ENCODE assay signal across 8 cellular contexts in genomic region chr3:50617096-50617791, GRCh38. TPM values are rescaled to one million over a fixed set of nuclear protein-coding genes. Genes with fewer than 3 reads are reported as not detected.
DNase-seq lines count a peak whose midpoint lies in the region; ATAC-seq, FAIRE-seq and TF ChIP-seq lines count a peak whose summit lies in the region.

Gene MAPKAPK3 (plus strand): TSS chr3:50617151. CDS start chr3:50617566, 415 bp downstream.

- no peaks in the 10 kb centered on the region for H3K27me3 Mint-ChIP-seq in central memory CD8-positive, alpha-beta T cell

- TF ChIP-seq EP300 in A549 (IDR thresholded peaks at IDR 0.05): no peak

- H3K36me3 ChIP-seq in testis (ENCODE audit: low read depth, missing control alignments): no peaks in the 10 kb centered on the region

- intact Hi-C loops in lower leg skin (cut with DNase I; ENCODE audit: low total_unique reads): loop anchor here (5.0 kb wide), 1 partner anchor 770 kb away; the partner anchor contains the start of gene MANF
- intact Hi-C loops in testis (cut with DNase I; ENCODE audit: low total_unique reads): loop anchor here (5.0 kb wide), 1 partner anchor 770 kb away; the partner anchor contains the start of gene MANF

- ATAC-seq in A549: peak; percentile 5 to 41; a peak in 3 of 6 replicates
- peak; percentile 25 for ATAC-seq in GM18502 (IDR thresholded peaks at IDR 0.05; ENCODE audit: poor library complexity, unreplicated experiment)
- ATAC-seq in HG03045 (IDR thresholded peaks at IDR 0.05; ENCODE audit: unreplicated experiment): peak; percentile 16
- peak; percentile 6 for ATAC-seq in central memory CD8-positive, alpha-beta T cell (replicated peaks; ENCODE audit: extremely low read depth, poor library complexity, severe bottlenecking)

- CTCF ChIA-PET in A549 (lab: Yijun Ruan, JAX): interaction anchor here (0.6 to 18.5 kb wide), 20 partner anchors 9 to 1022 kb away, joined by 3 to 375 read pairs (median 7); partner anchors contain the start of genes C3orf18, DOCK3, HEMK1 and MANF

- H3K4me3 Mint-ChIP-seq in central memory CD8-positive, alpha-beta T cell: peak within 1 kb of the TSS; percentile 92

- H3K9me3 ChIP-seq in A549 (no peaks in the 10 kb centered on the region), testis (no peaks in the 10 kb centered on the region)

- H3K4me1 ChIP-seq in A549: peaks cover 6% of the 10 kb centered on the region; the same call in 1 of the 3 replicates
- H3K4me1 ChIP-seq in testis: peaks cover 32% of the 10 kb centered on the region

- H3K27me3 ChIP-seq in testis: no peaks in the 10 kb centered on the region

- POLR2A ChIA-PET in A549 (lab: Yijun Ruan, JAX): interaction anchor here (0.6 to 2.3 kb wide), 4 partner anchors 16 to 882 kb away, joined by 3 to 12 read pairs (median 4); partner anchors contain the start of gene HEMK1

- WGBS in A549 (ENCODE audit: missing lambda C conversion rate): no CpG with 5 or more reads among the region's 58 CpGs
- WGBS in lower leg skin, 2 donors: 1% methylated on average over 23 to 33 of the region's 58 CpGs
- WGBS in testis, 2 donors: 1% methylated on average over 51 of the region's 58 CpGs; no CpG with 5 or more reads in 1 of the 2 donors

- FAIRE-seq in A549 (lab: Jason Lieb, UNC): no peak

- H3K27ac Mint-ChIP-seq in central memory CD8-positive, alpha-beta T cell (ENCODE audit: low read depth): peak within 1 kb of the TSS; percentile 86

- H3K36me3 Mint-ChIP-seq in central memory CD8-positive, alpha-beta T cell (ENCODE audit: insufficient read depth): peaks cover 17% of the 10 kb centered on the region

- TF ChIP-seq RAD21 in A549 (conservative IDR thresholded peaks at IDR 0.05 in 1 of 2, IDR thresholded peaks at IDR 0.05 in 1 of 2): no peak

- peaks cover 63% of the 10 kb centered on the region for H3K4me1 Mint-ChIP-seq in central memory CD8-positive, alpha-beta T cell

- H3K4me2 ChIP-seq in A549: peak within 1 kb of the TSS; percentile 86

- no peaks in the 10 kb centered on the region for H3K9me3 Mint-ChIP-seq in central memory CD8-positive, alpha-beta T cell

- TF ChIP-seq CTCF in A549 (IDR thresholded peaks at IDR 0.05) (no peak), lower leg skin (IDR thresholded peaks at IDR 0.05) (no peak), testis (IDR thresholded peaks at IDR 0.05) (no peak)

- no peak for TF ChIP-seq POLR2A in A549 (IDR thresholded peaks at IDR 0.05; ENCODE audit: low read length)
- no peak for TF ChIP-seq POLR2A in lower leg skin (IDR thresholded peaks at IDR 0.05)
- no peak for TF ChIP-seq POLR2A in testis (IDR thresholded peaks at IDR 0.05)

- H3K4me3 ChIP-seq in A549: peak within 1 kb of the TSS; percentile 90
- H3K4me3 ChIP-seq in lower leg skin (ENCODE audit: low read depth, poor library complexity, severe bottlenecking): peak within 1 kb of the TSS; percentile 67
- peak within 1 kb of the TSS; percentile 78 to 80 for H3K4me3 ChIP-seq in testis

- H3K27ac ChIP-seq in A549 (peak within 1 kb of the TSS; percentile 91 to 95), testis (peak within 1 kb of the TSS; percentile 40 to 76)

- DNase-seq in A549 (ENCODE audit: low read depth in 1 of 2, low spot score in 1 of 2) (no peak), RPMI7951 (ENCODE audit: low read depth) (no peak), lower leg skin (ENCODE audit: low spot score in 2 of 2) (peak in 1 of 2 donors; percentile 92), testis (peak; percentile 27), NCI-H1436 treated with DMSO at 0.1 percent for 48 hours (lab: John Stamatoyannopoulos, UW) (no peak)
- DNase-seq in central memory CD8-positive, alpha-beta T cell (ENCODE audit: low spot score in 2 of 2): peak in 1 of 2 donors; percentile 28

TF ChIP-seq in A549, 52 proteins besides CTCF, POLR2A, EP300 and RAD21 (continues in another document):
- TF ChIP-seq FOSL2 (IDR thresholded peaks at IDR 0.05) (no peak), FOSL2 (CRISPR knock-in tag; IDR thresholded peaks at IDR 0.05) (no peak), FOXS1 (CRISPR knock-in tag; IDR thresholded peaks at IDR 0.05) (no peak), ZFP36 (IDR thresholded peaks at IDR 0.05; ENCODE audit: borderline replicate concordance, partially characterized antibody) (no peak), EHMT2 (IDR thresholded peaks at IDR 0.05; ENCODE audit: low read depth) (no peak), GATA3 (IDR thresholded peaks at IDR 0.05; ENCODE audit: borderline replicate concordance) (no peak), ELK1 (IDR thresholded peaks at IDR 0.05; ENCODE audit: low read depth, low read length) (no peak), PHF8 (IDR thresholded peaks at IDR 0.05; ENCODE audit: borderline replicate concordance, low read depth) (peak; percentile 43; the same call in 1 of the 2 replicates), HDAC2 (IDR thresholded peaks at IDR 0.05) (no peak), TP53 (CRISPR knock-in tag; IDR thresholded peaks at IDR 0.05) (no peak), CHD2 (IDR thresholded peaks at IDR 0.05; ENCODE audit: low read length, partially characterized antibody) (no peak), KDM5A (IDR thresholded peaks at IDR 0.05) (no peak), SREBF2 (IDR thresholded peaks at IDR 0.05) (no peak), ZC3H11A (IDR thresholded peaks at IDR 0.05) (no peak), ATOH8 (CRISPR knock-in tag; IDR thresholded peaks at IDR 0.05; ENCODE audit: low read depth) (0 out of 2 replicates have a peak, but pooled peaks have one; percentile 5), JUN (IDR thresholded peaks at IDR 0.05) (peak in 1 of 2 experiments; percentile 45; a peak in 1 of 5 replicates), ZNF302 (CRISPR knock-in tag; IDR thresholded peaks at IDR 0.05) (no peak), MAFK (IDR thresholded peaks at IDR 0.05; ENCODE audit: partially characterized antibody) (no peak), NR3C1 (IDR thresholded peaks at IDR 0.05) (no peak), RCOR1 (IDR thresholded peaks at IDR 0.05; ENCODE audit: low read depth, low read length) (no peak), HOXB5 (CRISPR knock-in tag; IDR thresholded peaks at IDR 0.05) (0 out of 2 replicates have a peak, but pooled peaks have one; percentile 44), HEYL (CRISPR knock-in tag; IDR thresholded peaks at IDR 0.05) (no peak), USF2 (IDR thresholded peaks at IDR 0.05) (peak; percentile 55), POLR2AphosphoS2 (conservative IDR thresholded peaks at IDR 0.05; ENCODE audit: low read length) (no peak), HES2 (IDR thresholded peaks at IDR 0.05) (no peak), CBX2 (IDR thresholded peaks at IDR 0.05; ENCODE audit: borderline replicate concordance, low read depth) (no peak)
- TF ChIP-seq, protein P1, sequence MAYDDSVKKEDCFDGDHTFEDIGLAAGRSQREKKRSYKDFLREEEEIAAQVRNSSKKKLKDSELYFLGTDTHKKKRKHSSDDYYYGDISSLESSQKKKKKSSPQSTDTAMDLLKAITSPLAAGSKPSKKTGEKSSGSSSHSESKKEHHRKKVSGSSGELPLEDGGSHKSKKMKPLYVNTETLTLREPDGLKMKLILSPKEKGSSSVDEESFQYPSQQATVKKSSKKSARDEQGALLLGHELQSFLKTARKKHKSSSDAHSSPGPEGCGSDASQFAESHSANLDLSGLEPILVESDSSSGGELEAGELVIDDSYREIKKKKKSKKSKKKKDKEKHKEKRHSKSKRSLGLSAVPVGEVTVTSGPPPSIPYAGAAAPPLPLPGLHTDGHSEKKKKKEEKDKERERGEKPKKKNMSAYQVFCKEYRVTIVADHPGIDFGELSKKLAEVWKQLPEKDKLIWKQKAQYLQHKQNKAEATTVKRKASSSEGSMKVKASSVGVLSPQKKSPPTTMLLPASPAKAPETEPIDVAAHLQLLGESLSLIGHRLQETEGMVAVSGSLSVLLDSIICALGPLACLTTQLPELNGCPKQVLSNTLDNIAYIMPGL (CRISPR knock-in tag; IDR thresholded peaks at IDR 0.05; ENCODE audit: borderline replicate concordance): no peak

RNA-seq across cellular contexts. Expression of gene MAPKAPK3, which starts in this region (rescaled TPM):
- polyA plus RNA-seq in A549 (2011; rRNA removed) (16.5 and 22.8 TPM in 2 replicates), A549 (2017; fragmentation: RNase III; extraction: RNeasy Plus Mini Kit Qiagen cat#74134 plus additional on column Dnase treatment) (14.1 to 16.0 TPM (median 14.6 TPM) in 3 replicates), testis (ENCODE audit: insufficient read depth, low read depth, low replicate concordance) (21.4 TPM)
- polyA plus RNA-seq in A549 (2012; cell fraction: cytosol; rRNA removed): 19.6 and 23.7 TPM in 2 replicates
- polyA plus RNA-seq in A549 (2012; cell fraction: nucleus; rRNA removed): 18.4 TPM in 2 replicates
- polyA minus RNA-seq in A549 (2011; rRNA and poly(A)+ RNA removed): 20.9 and 28.0 TPM in 2 replicates
- 65.7 and 75.5 TPM in 2 replicates for total RNA-seq in RPMI7951 (2014; rRNA removed; shearing (Covaris generic))
- total RNA-seq in lower leg skin (100 to 1,000 TPM in 2 of 4 donors, 10 to 100 TPM in 2; 65.2 to 128 (median 91.7) TPM), testis (10 to 100 TPM; 19.1 to 27.1 TPM)
